Comparison of ENCODE assay signal across 29 cellular contexts in genomic region chr10:8595140-8595539, GRCh38.
"Had no signal": no experiment of that assay in that cellular context is flagged by ENCODE, and none has a peak within 500 bp of the region (broad histone marks: within the 10 kb centered on the region; RNA-seq: fewer than 3 reads in every experiment).

No MANE protein-coding gene starts in this region.

- H3K9ac ChIP-seq: parathyroid adenoma had no signal

- ATAC-seq: esophagus mucosa; gastroesophageal sphincter; heart right ventricle; left colon; lower lobe of right lung; mucosa of descending colon; natural killer cell treated with Interleukin-12 subunit alpha and Interleukin-12 subunit beta and Interleukin-15 and Interleukin-18, amount 100 ng/mL, for 72 hours; right lobe of liver; stimulated activated memory B cell treated with anti-CD40 and anti-IgM and Interleukin-4, amounts not matched to agents 10 μg/mL and 1 μg/mL and 100 μg/mL, for 72 hours; stimulated activated naive CD8-positive, alpha-beta T cell treated with anti-CD3 and anti-CD28 coated beads, Interleukin-15, Interleukin-2, amounts not matched to agents 100 U/mL and 50 U/mL, for 24 hours had no signal

- H3K4me3 ChIP-seq: coronary artery, gastroesophageal sphincter, heart right ventricle, left ventricle myocardium inferior, lower lobe of right lung, mucosa of descending colon, right lobe of liver, thoracic aorta, tibial nerve had no signal

- H3K9me3 Mint-ChIP-seq: memory B cell; natural killer cell treated with Interleukin-12 subunit alpha and Interleukin-12 subunit beta and Interleukin-15 and Interleukin-18, amount 100 ng/mL, for 72 hours had no signal

- H3K27ac ChIP-seq: coronary artery, gastroesophageal sphincter, heart right ventricle, left ventricle myocardium inferior, lower lobe of right lung, neutrophil, parathyroid adenoma, right lobe of liver, thoracic aorta, tibial nerve had no signal

- H3K9me3 ChIP-seq: gastroesophageal sphincter, heart right ventricle, left ventricle myocardium inferior, lower lobe of right lung, mucosa of descending colon, neutrophil, right lobe of liver, thoracic aorta, tibial nerve had no signal

- H3K4me1 Mint-ChIP-seq: memory B cell; naive B cell; stimulated activated memory B cell treated with anti-CD40 and anti-IgM and Interleukin-4, amounts not matched to agents 10 μg/mL and 1 μg/mL and 100 μg/mL, for 72 hours had no signal

- H3K27me3 Mint-ChIP-seq: memory B cell; stimulated activated memory B cell treated with anti-CD40 and anti-IgM and Interleukin-4, amounts not matched to agents 10 μg/mL and 1 μg/mL and 100 μg/mL, for 72 hours had no signal

- DNase-seq: dermis blood vessel endothelial cell; effector memory CD4-positive, alpha-beta T cell; foreskin fibroblast; glutamatergic neuron; heart right ventricle; hippocampal formation; kidney glomerular epithelial cell; left colon; left ventricle myocardium inferior; lower lobe of right lung; mucosa of descending colon; naive B cell; right lobe of liver; small intestine; stimulated activated CD4-positive, alpha-beta T cell treated with anti-CD3 and anti-CD28 coated beads, Interleukin-4, amount 100 ng/mL, for 4 hours; stimulated activated naive CD8-positive, alpha-beta T cell treated with anti-CD3 and anti-CD28 coated beads, Interleukin-15, Interleukin-2, amounts not matched to agents 100 U/mL and 50 U/mL, for 24 hours; substantia nigra had no signal

- H3K27ac Mint-ChIP-seq: memory B cell; natural killer cell treated with Interleukin-12 subunit alpha and Interleukin-12 subunit beta and Interleukin-15 and Interleukin-18, amount 100 ng/mL, for 72 hours; progenitor cell of endocrine pancreas; stimulated activated memory B cell treated with anti-CD40 and anti-IgM and Interleukin-4, amounts not matched to agents 10 μg/mL and 1 μg/mL and 100 μg/mL, for 72 hours had no signal

- H3K27me3 ChIP-seq: gastroesophageal sphincter, neutrophil, right lobe of liver, tibial nerve had no signal

- H3K4me3 Mint-ChIP-seq: memory B cell; naive B cell; natural killer cell treated with Interleukin-12 subunit alpha and Interleukin-12 subunit beta and Interleukin-15 and Interleukin-18, amount 100 ng/mL, for 72 hours; neural crest cell; stimulated activated memory B cell treated with anti-CD40 and anti-IgM and Interleukin-4, amounts not matched to agents 10 μg/mL and 1 μg/mL and 100 μg/mL, for 72 hours had no signal

- H3K36me3 Mint-ChIP-seq: memory B cell; naive B cell; natural killer cell treated with Interleukin-12 subunit alpha and Interleukin-12 subunit beta and Interleukin-15 and Interleukin-18, amount 100 ng/mL, for 72 hours; stimulated activated memory B cell treated with anti-CD40 and anti-IgM and Interleukin-4, amounts not matched to agents 10 μg/mL and 1 μg/mL and 100 μg/mL, for 72 hours had no signal

- H3K36me3 ChIP-seq: gastroesophageal sphincter, heart right ventricle, left ventricle myocardium inferior, lower lobe of right lung, neutrophil, right lobe of liver, thoracic aorta, tibial nerve had no signal

- H3K79me2 ChIP-seq: parathyroid adenoma had no signal

- H3K4me1 ChIP-seq: gastroesophageal sphincter, heart right ventricle, left ventricle myocardium inferior, lower lobe of right lung, parathyroid adenoma, right lobe of liver, tibial nerve had no signal

- H2AFZ ChIP-seq: parathyroid adenoma had no signal
